Comparison of ENCODE assay signal across 22 cellular contexts in genomic region chr19:5515737-5516136, GRCh38. TPM values are rescaled to one million over a fixed set of nuclear protein-coding genes. Genes with fewer than 3 reads are reported as not detected.
DNase-seq lines count a peak whose midpoint lies in the region; ATAC-seq and TF ChIP-seq lines count a peak whose summit lies in the region.
"Had no signal": no experiment of that assay in that cellular context is flagged by ENCODE, and none has a peak within 500 bp of the region (broad histone marks: within the 10 kb centered on the region; RNA-seq: fewer than 3 reads in every experiment).

No MANE protein-coding gene starts in this region.

- H3K9me3 ChIP-seq in A673 (ENCODE audit: low read depth, low read length, poor library complexity, severe bottlenecking), result peaks cover 9% of the 10 kb centered on the region
- no peaks in the 10 kb centered on the region for H3K9me3 ChIP-seq in RWPE2 (ENCODE audit: severe bottlenecking)

- peak; percentile 46 for TF ChIP-seq CTCF in A673 (conservative IDR thresholded peaks at IDR 0.05; ENCODE audit: low read depth, low read length)
- peak; percentile 10 for TF ChIP-seq CTCF in RWPE2 (IDR thresholded peaks at IDR 0.05; ENCODE audit: poor library complexity, severe bottlenecking)
- peak; percentile 7 for TF ChIP-seq CTCF in fibroblast of pulmonary artery (IDR thresholded peaks at IDR 0.05; ENCODE audit: low read length, missing control alignments)

- H3K4me1 ChIP-seq in A673 (ENCODE audit: insufficient read depth, low read length, poor library complexity, severe bottlenecking) (no peaks in the 10 kb centered on the region), RWPE2 (ENCODE audit: insufficient read depth, poor library complexity, severe bottlenecking) (no peaks in the 10 kb centered on the region)
- H3K4me1 ChIP-seq: gastroesophageal sphincter had no signal

- DNase-seq in A673 (ENCODE audit: low spot score) (no peak), H7 (peak; percentile 72), RWPE2 (ENCODE audit: low spot score) (no peak), fibroblast of pulmonary artery (ENCODE audit: low read depth) (no peak), DMS114 treated with DMSO at 0.1 percent for 48 hours (lab: John Stamatoyannopoulos, UW; ENCODE audit: unreplicated experiment) (no peak), D341Med (ENCODE audit: low spot score) (no peak)
- DNase-seq in activated CD4-positive, CD25-positive, alpha-beta regulatory T cell (lab: John Stamatoyannopoulos, UW), result no peak
- DNase-seq: activated B cell treated with CpG ODN at 0.5 μM for 24 hours; activated CD8-positive, alpha-beta memory T cell treated with anti-CD3 and anti-CD28 coated beads, Interleukin-2, amount 50 U/mL, for 4 hours; activated naive CD4-positive, alpha-beta T cell treated with anti-CD3 and anti-CD28 coated beads for 36 hours; DMS79; effector memory CD8-positive, alpha-beta T cell; KBM-7; mesendoderm; NCI-H1694 treated with DMSO at 0.1 percent for 48 hours; NCI-H524 treated with DMSO at 0.1 percent for 48 hours; stimulated activated CD4-positive, alpha-beta T cell treated with anti-CD3 and anti-CD28 coated beads, Interleukin-4, amount 100 ng/mL, for 24 hours; T-cell had no signal

- H3K4me3 ChIP-seq in A673 (ENCODE audit: low read depth, low read length, poor library complexity, severe bottlenecking) (no peak overlapping the region), H7 (ENCODE audit: insufficient read depth, low read depth, low read length) (no peak overlapping the region), RWPE2 (ENCODE audit: severe bottlenecking) (no peak overlapping the region), fibroblast of pulmonary artery (replicated peaks; ENCODE audit: low read depth, low read length) (no peak overlapping the region)
- H3K4me3 ChIP-seq: cardiac muscle cell, gastroesophageal sphincter, thoracic aorta had no signal

- POLR2A ChIA-PET in A673 (lab: Charles Lee; ENCODE audit: low non-redundant PET), result no interaction called here

- no TSS peak for BruUV-seq in A673 (replicated peaks; lab: Mats Ljungman, UMichigan)

- H3K36me3 ChIP-seq in A673 (ENCODE audit: insufficient read depth, low read length, poor library complexity, severe bottlenecking) (no peaks in the 10 kb centered on the region), H7 (replicated peaks; ENCODE audit: control insufficient read depth, insufficient read depth, low read length) (no peaks in the 10 kb centered on the region), RWPE2 (ENCODE audit: low read depth) (no peaks in the 10 kb centered on the region)
- H3K36me3 ChIP-seq: cardiac muscle cell, gastroesophageal sphincter, thoracic aorta had no signal

- intact Hi-C loops in A673 (cut with micrococcal nuclease; ENCODE audit: unreplicated experiment), result no loop called here

- CTCF ChIA-PET in A673 (lab: Charles Lee), result no interaction called here

- H3K27me3 ChIP-seq in A673 (replicated peaks; ENCODE audit: insufficient read depth, low read depth, low read length, poor library complexity) (no peaks in the 10 kb centered on the region), H7 (ENCODE audit: control insufficient read depth, insufficient read depth, low read length) (no peaks in the 10 kb centered on the region), RWPE2 (ENCODE audit: insufficient read depth, poor library complexity, severe bottlenecking) (no peaks in the 10 kb centered on the region)
- H3K27me3 ChIP-seq: cardiac muscle cell had no signal

- ATAC-seq in RWPE2 (ENCODE audit: low read depth) (no peak), HG03025 (IDR thresholded peaks at IDR 0.05; ENCODE audit: low FRiP score, unreplicated experiment) (no peak)
- ATAC-seq: effector memory CD8-positive, alpha-beta T cell; gastroesophageal sphincter; T-cell had no signal

- no peak overlapping the region for H3K27ac ChIP-seq in A673 (ENCODE audit: low read depth, low read length, poor library complexity, severe bottlenecking)
- no peak overlapping the region for H3K27ac ChIP-seq in RWPE2 (ENCODE audit: poor library complexity, severe bottlenecking)
- H3K27ac ChIP-seq: cardiac muscle cell, gastroesophageal sphincter, thoracic aorta had no signal

RNA-seq across cellular contexts. Expression of gene TINCR, which starts 52.0 kb away (rescaled TPM):
- 0.34 and 0.90 TPM in 2 replicates for total RNA-seq in A673 (2021)
- 0.28 and 0.74 TPM in 2 replicates for total RNA-seq in H7 (2014; rRNA removed; shearing (Covaris generic))
